Comparison of ENCODE assay signal across 12 cellular contexts in genomic region chr14:61438036-61438435, GRCh38.
DNase-seq lines count a peak whose midpoint lies in the region; ATAC-seq, FAIRE-seq and TF ChIP-seq lines count a peak whose summit lies in the region.
"Had no signal": no experiment of that assay in that cellular context is flagged by ENCODE, and none has a peak within 500 bp of the region (broad histone marks: within the 10 kb centered on the region; RNA-seq: fewer than 3 reads in every experiment).

No MANE protein-coding gene starts in this region.

- no peak for FAIRE-seq in endothelial cell of umbilical vein (lab: Jason Lieb, UNC)
- FAIRE-seq: RCC 7860 had no signal

- H3K36me3 ChIP-seq in DND-41 (ENCODE audit: insufficient read depth, low read length) (no peaks in the 10 kb centered on the region), PC-9 (ENCODE audit: low read depth) (0 out of 2 replicates have a peak, but pooled peaks cover under 1% of the 10 kb centered on the region), endothelial cell of umbilical vein (ENCODE audit: control insufficient read depth in 2 of 2, extremely low read depth in 1 of 2, insufficient read depth in 2 of 2, low read length in 2 of 2) (no peaks in the 10 kb centered on the region), spleen (no peaks in the 10 kb centered on the region)

- H4K20me1 ChIP-seq in DND-41 (ENCODE audit: insufficient read depth, low read length) (no peaks in the 10 kb centered on the region), PC-9 (ENCODE audit: insufficient read depth) (no peaks in the 10 kb centered on the region), endothelial cell of umbilical vein (replicated peaks; ENCODE audit: control insufficient read depth, extremely low read depth, insufficient read depth, low read length) (no peaks in the 10 kb centered on the region)

- DNase-seq in DND-41 (peak; percentile 42), PC-9 (no peak), endothelial cell of umbilical vein (ENCODE audit: low read depth, low spot score) (no peak), spleen (no peak), NCI-H2029 (lab: John Stamatoyannopoulos, UW) (no peak)
- DNase-seq: NCI-H345, T1000 had no signal

- H3K79me2 ChIP-seq in DND-41 (ENCODE audit: insufficient read depth, low read length) (peaks cover 99% of the 10 kb centered on the region), PC-9 (ENCODE audit: low read depth) (peaks cover 71% of the 10 kb centered on the region), endothelial cell of umbilical vein (ENCODE audit: control insufficient read depth, insufficient read depth, low read length) (peaks cover 61% of the 10 kb centered on the region)

- POLR2A ChIA-PET in PC-9 (lab: Charles Lee; ENCODE audit: unreplicated experiment) (interaction anchor here (0.7 kb wide), 2 partner anchors 262 to 788 kb away, joined by 3 to 5 read pairs; no protein-coding TSS in a partner anchor), endothelial cell of umbilical vein (lab: Charles Lee) (no interaction called here)

- H3K4me2 ChIP-seq in DND-41 (ENCODE audit: insufficient read depth, low read length) (no peak overlapping the region), PC-9 (peak overlapping the region; percentile 74), endothelial cell of umbilical vein (ENCODE audit: insufficient read depth, low read length) (peak overlapping the region; percentile 54)

- no peak overlapping the region for H2AFZ ChIP-seq in DND-41 (ENCODE audit: low read depth, low read length)
- 0 out of 2 replicates have a peak overlapping the region, but pooled peaks have one; percentile 11 for H2AFZ ChIP-seq in PC-9
- H2AFZ ChIP-seq in endothelial cell of umbilical vein (ENCODE audit: low read depth, low read length), result no peak overlapping the region

- TF ChIP-seq CTCF in DND-41 (IDR thresholded peaks at IDR 0.05; ENCODE audit: borderline replicate concordance, extremely low read depth, low read length, poor library complexity, severe bottlenecking) (no peak), PC-9 (conservative IDR thresholded peaks at IDR 0.05) (no peak), endothelial cell of umbilical vein (IDR thresholded peaks at IDR 0.05; ENCODE audit: extremely low read depth in 1 of 2, insufficient read depth in 1 of 2, low read depth in 1 of 2, low read length in 2 of 2) (no peak), spleen (IDR thresholded peaks at IDR 0.05 in 8 of 11, conservative IDR thresholded peaks at IDR 0.05 in 3 of 11) (no peak)

- dilution Hi-C loops in endothelial cell of umbilical vein (cut with MboI; ENCODE audit: extremely low pct_ligation_motif_present, low sequenced_read_pairs), result no loop called here

- ATAC-seq in DND-41 (ENCODE audit: insufficient read depth, low read depth), result peak; percentile 60
- no peak for ATAC-seq in HG02798 (IDR thresholded peaks at IDR 0.05; ENCODE audit: poor library complexity, unreplicated experiment)
- ATAC-seq in GM21526 (IDR thresholded peaks at IDR 0.05; ENCODE audit: low FRiP score, unreplicated experiment), result no peak

- H3K4me1 ChIP-seq in DND-41 (ENCODE audit: insufficient read depth, low read length), result peaks cover 72% of the 10 kb centered on the region
- H3K4me1 ChIP-seq in PC-9 (replicated peaks; ENCODE audit: insufficient read depth), result peaks cover 40% of the 10 kb centered on the region
- H3K4me1 ChIP-seq in endothelial cell of umbilical vein (ENCODE audit: control insufficient read depth, extremely low read depth, insufficient read depth, low read length), result peaks cover 53% of the 10 kb centered on the region
- H3K4me1 ChIP-seq in spleen, result peaks cover 35 to 100% (median 70%) of the 10 kb centered on the region in 6 donors

- peaks cover 30% of the 10 kb centered on the region for H3F3A ChIP-seq in PC-9 (ENCODE audit: insufficient read depth, low read depth)

- no peaks in the 10 kb centered on the region for H3K9me2 ChIP-seq in PC-9 (ENCODE audit: insufficient read depth)

- H3K9me1 ChIP-seq in endothelial cell of umbilical vein (replicated peaks; ENCODE audit: control insufficient read depth, extremely low read depth, insufficient read depth, low read length), result no peaks in the 10 kb centered on the region

- H3K27me3 ChIP-seq in DND-41 (ENCODE audit: insufficient read depth, low read length, poor library complexity), result no peaks in the 10 kb centered on the region
- H3K27me3 ChIP-seq in PC-9 (ENCODE audit: insufficient read depth, low read depth), result no peaks in the 10 kb centered on the region
- H3K27me3 ChIP-seq in endothelial cell of umbilical vein (ENCODE audit: control insufficient read depth in 2 of 2, insufficient read depth in 2 of 2, low read length in 2 of 2), result no peaks in the 10 kb centered on the region
- H3K27me3 ChIP-seq in spleen (replicated peaks in 1 of 7), result no peaks in the 10 kb centered on the region

- WGBS in spleen, 5 donors, result 63 to 74% (median 69%) methylated on average over 6 of the region's 6 CpGs

- TF ChIP-seq POLR2A in endothelial cell of umbilical vein (IDR thresholded peaks at IDR 0.05; ENCODE audit: low read depth, low read length) (no peak), spleen (IDR thresholded peaks at IDR 0.05) (no peak)

- H3K27ac ChIP-seq in DND-41 (ENCODE audit: low read length) (peak overlapping the region; percentile 48), PC-9 (peak overlapping the region; percentile 93), endothelial cell of umbilical vein (ENCODE audit: insufficient read depth, low read depth, low read length) (peak overlapping the region; percentile 13), spleen (peak overlapping the region in 5 of 8 donors; percentile 54 to 74 (median 65))
- H3K27ac ChIP-seq: HL-60 had no signal

- no peaks in the 10 kb centered on the region for H3K9me3 ChIP-seq in DND-41 (ENCODE audit: insufficient read depth, low read length, severe bottlenecking)
- no peaks in the 10 kb centered on the region for H3K9me3 ChIP-seq in PC-9 (ENCODE audit: insufficient read depth, low read depth)
- no peaks in the 10 kb centered on the region for H3K9me3 ChIP-seq in endothelial cell of umbilical vein (replicated peaks; ENCODE audit: control insufficient read depth, insufficient read depth, low read length)
- no peaks in the 10 kb centered on the region for H3K9me3 ChIP-seq in spleen

- no peak overlapping the region for H3K4me3 ChIP-seq in DND-41 (ENCODE audit: low read depth in 1 of 2, low read length in 2 of 2)
- peak overlapping the region; percentile 50; the same call in 1 of the 2 replicates for H3K4me3 ChIP-seq in PC-9
- no peak overlapping the region for H3K4me3 ChIP-seq in endothelial cell of umbilical vein (replicated peaks in 1 of 3; ENCODE audit: insufficient read depth in 1 of 3, low read depth in 1 of 3, low read length in 3 of 3)
- no peak overlapping the region for H3K4me3 ChIP-seq in spleen
- H3K4me3 ChIP-seq: lung had no signal

- intact Hi-C loops in PC-9 (cut with micrococcal nuclease; ENCODE audit: unreplicated experiment), result no loop called here
- intact Hi-C loops in endothelial cell of umbilical vein (cut with micrococcal nuclease), result loop anchor here (2.0 to 5.0 kb wide), 2 partner anchors 81 to 141 kb away; no protein-coding TSS in a partner anchor
- intact Hi-C loops in spleen (cut with DNase I; ENCODE audit: low total_unique reads), result no loop called here

- BruUV-seq in PC-9 (replicated peaks; lab: Mats Ljungman, UMichigan) (no TSS peak), endothelial cell of umbilical vein (replicated peaks; lab: Mats Ljungman, UMichigan) (no TSS peak)

- H3K9ac ChIP-seq in DND-41 (ENCODE audit: low read depth, low read length) (no peak overlapping the region), endothelial cell of umbilical vein (replicated peaks; ENCODE audit: extremely low read depth, insufficient read depth, low read length) (no peak overlapping the region)

- CTCF ChIA-PET in PC-9 (lab: Charles Lee), result no interaction called here
- CTCF ChIA-PET in endothelial cell of umbilical vein (lab: Charles Lee), result interaction anchor here (1.0 to 1.5 kb wide), 2 partner anchors 21 to 115 kb away, joined by 5 to 6 read pairs; no protein-coding TSS in a partner anchor

TF ChIP-seq in endothelial cell of umbilical vein, 7 proteins besides CTCF, POLR2A, EP300 and RAD21:
- TF ChIP-seq JUN (IDR thresholded peaks at IDR 0.05; ENCODE audit: borderline replicate concordance, insufficient read depth, insufficient read length, low read depth) (no peak), MYC (IDR thresholded peaks at IDR 0.05; ENCODE audit: low read depth, low read length) (no peak), FOS (IDR thresholded peaks at IDR 0.05; ENCODE audit: borderline replicate concordance, insufficient read depth, low read length) (no peak), EZH2 (IDR thresholded peaks at IDR 0.05; ENCODE audit: borderline replicate concordance, low read depth, low read length, severe bottlenecking) (no peak), GATA2 (IDR thresholded peaks at IDR 0.05; ENCODE audit: insufficient read depth, insufficient read length, low read depth, low read length) (no peak), POLR2AphosphoS5 (IDR thresholded peaks at IDR 0.05; ENCODE audit: insufficient read depth, low read depth, low read length) (no peak)
TF ChIP-seq in endothelial cell of umbilical vein: peak in this region for 0.

Comparison
In these comparisons a context has a peak if more than half of its experiments do, and no peak if none do; other contexts are left out.
1. H3K27ac ChIP-seq: peak in every context shown above with its lines; median percentile 93 in PC-9; 65 in spleen; 48 in DND-41; 13 in endothelial cell of umbilical vein.